ENCODE assay signal across 12 cellular contexts in genomic region chr16:16205864-16206263, GRCh38. TPM values are rescaled to one million over a fixed set of nuclear protein-coding genes. Genes with fewer than 3 reads are reported as not detected.
"Had no signal": no experiment of that assay in that cellular context is flagged by ENCODE, and none has a peak within 500 bp of the region (broad histone marks: within the 10 kb centered on the region; RNA-seq: fewer than 3 reads in every experiment).

No MANE protein-coding gene starts in this region.

RNA-seq across cellular contexts. Expression of gene ABCC6, which starts 17.4 kb away (rescaled TPM):
- total RNA-seq: activated CD4-positive, alpha-beta memory T cell treated with anti-CD3 and anti-CD28 coated beads for 36 hours; activated CD4-positive, alpha-beta T cell treated with anti-CD3 and anti-CD28 coated beads, Interleukin-2, amount 10 ng/mL, durations not matched to agents 24 days and 14 days; activated CD8-positive, alpha-beta memory T cell treated with anti-CD3 and anti-CD28 coated beads for 36 hours; activated CD8-positive, alpha-beta T cell treated with anti-CD3 and anti-CD28 coated beads for 36 hours; activated naive CD4-positive, alpha-beta T cell treated with anti-CD3 and anti-CD28 coated beads for 36 hours; activated naive CD4-positive, alpha-beta T cell treated with anti-CD3 and anti-CD28 coated beads, Interleukin-2, amount 50 U/mL, for 72 hours; activated naive CD8-positive, alpha-beta T cell treated with anti-CD3 and anti-CD28 coated beads for 36 hours; activated T-cell treated with anti-CD3 and anti-CD28 coated beads, Interleukin-2, amount 50 U/mL, for 4 hours; activated T-cell treated with anti-CD3 and anti-CD28 coated beads, Interleukin-2, amount 50 U/mL, for 72 hours; activated T-helper 1 cell treated with anti-CD3 and anti-CD28 coated beads, Interleukin-12 subunit alpha, Interleukin-12 subunit beta, Interleukin-2, Interleukin-4 antibody, amounts not matched to agents 30 ng/mL and 10 ng/mL and 1 ng/mL, durations not matched to agents 14 hours and 24 hours and 36 hours; T-helper 17 cell; T-helper 2 cell treated with Interferon-gamma antibody and Interleukin-4, amounts not matched to agents 100 ng/mL and 5 ng/mL, for 36 hours had no signal
